ENCODE assay signal across 8 cellular contexts in the genomic region with DNA sequence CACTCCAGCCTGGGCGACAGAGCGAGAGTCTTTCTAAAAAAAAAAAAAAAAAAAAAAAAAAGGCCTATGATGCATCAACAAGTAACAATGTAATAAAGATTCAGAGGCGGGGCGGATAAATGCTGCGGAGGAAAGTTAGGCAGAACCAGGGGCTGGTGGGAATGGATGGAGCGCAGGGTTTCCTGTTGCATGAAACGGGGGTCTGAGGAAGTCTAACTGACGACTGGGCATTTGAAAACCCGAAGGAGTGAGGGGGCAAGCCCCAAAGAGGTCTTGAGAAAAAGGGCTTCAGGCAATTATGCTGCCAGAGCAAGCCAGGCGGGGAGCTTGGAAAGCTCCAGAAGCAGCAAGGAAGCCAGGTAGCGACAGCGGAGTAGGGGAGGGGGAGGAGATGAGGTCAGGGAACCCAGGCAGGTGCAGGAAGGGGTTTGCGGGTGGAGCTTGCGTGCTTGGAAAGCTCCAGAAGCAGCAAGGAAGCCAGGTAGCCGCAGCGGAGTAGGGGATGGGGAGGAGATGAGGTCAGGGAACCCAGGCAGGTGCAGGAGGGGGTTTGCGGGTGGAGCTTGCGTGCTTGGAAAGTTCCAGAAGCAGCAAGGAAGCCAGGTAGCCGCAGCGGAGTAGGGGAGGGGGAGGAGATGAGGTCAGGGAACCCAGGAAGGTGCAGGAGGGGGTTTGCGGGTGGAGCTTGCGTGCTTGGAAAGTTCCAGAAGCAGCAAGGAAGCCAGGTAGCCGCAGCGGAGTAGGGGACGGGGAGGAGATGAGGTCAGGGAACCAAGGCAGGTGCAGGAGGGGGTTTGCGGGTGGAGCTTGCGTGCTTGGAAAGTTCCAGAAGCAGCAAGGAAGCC. TPM values are rescaled to one million over a fixed set of nuclear protein-coding genes. Genes with fewer than 3 reads are reported as not detected.
DNase-seq lines count a peak whose midpoint lies in the region; ATAC-seq and TF ChIP-seq lines count a peak whose summit lies in the region.
"Not testable (repeated sequence)": the region's sequence is repeated elsewhere in the genome, so short reads cannot be mapped to it uniquely, and the experiment has no call there.

No MANE protein-coding gene starts in this region.

- peak overlapping the region; percentile 98 for H3K4me3 Mint-ChIP-seq in activated naive CD8-positive, alpha-beta T cell treated with anti-CD3 and anti-CD28 coated beads for 36 hours
- H3K4me3 Mint-ChIP-seq in naive B cell = peak overlapping the region; percentile 79 to 93 (median 86)

- H3K9me3 Mint-ChIP-seq in activated naive CD8-positive, alpha-beta T cell treated with anti-CD3 and anti-CD28 coated beads for 36 hours; naive B cell: not testable (repeated sequence)

- H3K9me3 ChIP-seq in heart left ventricle; aorta (ENCODE audit: control insufficient read depth, low read length): not testable (repeated sequence)

- H3K4me3 ChIP-seq in heart left ventricle = peak overlapping the region in 2 of 12 donors; percentile 71 to 92
- H3K4me3 ChIP-seq in aorta (ENCODE audit: low read length in 2 of 2) = not testable (repeated sequence)

- peak overlapping the region; percentile 98 for H3K27ac Mint-ChIP-seq in activated naive CD8-positive, alpha-beta T cell treated with anti-CD3 and anti-CD28 coated beads for 36 hours
- peak overlapping the region in 3 of 6 donors; percentile 3 to 90 (median 88) for H3K27ac Mint-ChIP-seq in naive B cell

- DNase-seq in GM20000 (ENCODE audit: low spot score) (peak; percentile 30), heart left ventricle (peak in 3 of 5 donors; percentile 3 to 14 (median 9)), aorta (peak; percentile 48 to 58)
- DNase-seq in activated CD8-positive, alpha-beta memory T cell treated with anti-CD3 and anti-CD28 coated beads for 1 hour (ENCODE audit: extremely low read depth in 1 of 2, low read depth in 1 of 2) = peak; percentile 67 to 71
- DNase-seq in activated naive CD8-positive, alpha-beta T cell treated with anti-CD3 and anti-CD28 coated beads for 36 hours = peak; percentile 47
- DNase-seq in naive B cell = not testable (repeated sequence)
- DNase-seq in stimulated activated CD4-positive, alpha-beta T cell treated with anti-CD3 and anti-CD28 coated beads, Interleukin-2, amount 100 ng/mL, for 24 hours = peak; percentile 45 to 50

- peaks cover 38% of the 10 kb centered on the region for H3K36me3 Mint-ChIP-seq in activated naive CD8-positive, alpha-beta T cell treated with anti-CD3 and anti-CD28 coated beads for 36 hours
- not testable (repeated sequence) for H3K36me3 Mint-ChIP-seq in naive B cell

- ATAC-seq in heart left ventricle; naive B cell (ENCODE audit: low read depth in 2 of 2); aorta (ENCODE audit: low FRiP score): not testable (repeated sequence)

- WGBS in heart left ventricle, 4 donors = 81 to 94% (median 87%) methylated on average over 27 of the region's 27 CpGs
- 85 to 90% methylated on average over 21 to 27 of the region's 27 CpGs for WGBS in aorta, 2 donors

- H3K4me1 ChIP-seq in heart left ventricle = peaks cover 0 to 24% (median 12%) of the 10 kb centered on the region in 12 donors
- H3K4me1 ChIP-seq in aorta (ENCODE audit: control insufficient read depth in 1 of 2, insufficient read depth in 2 of 2, low read length in 2 of 2) = not testable (repeated sequence)

- H3K36me3 ChIP-seq in heart left ventricle; aorta (ENCODE audit: control insufficient read depth in 1 of 2, insufficient read depth in 2 of 2, low read length in 1 of 2): not testable (repeated sequence)

- H3K27ac ChIP-seq in heart left ventricle; aorta (ENCODE audit: low read depth in 1 of 2, low read length in 2 of 2): not testable (repeated sequence)

- intact Hi-C loops in heart left ventricle (cut with DNase I) = not testable (repeated sequence)
- intact Hi-C loops in aorta (cut with DNase I) = loop anchor here in 1 of 2 donors (5.0 kb wide), 1 partner anchor 35 kb away; no protein-coding TSS in a partner anchor

- peaks cover 6 to 51% (median 28%) of the 10 kb centered on the region in 9 donors for H3K27me3 ChIP-seq in heart left ventricle
- not testable (repeated sequence) for H3K27me3 ChIP-seq in aorta (ENCODE audit: control insufficient read depth in 1 of 2, insufficient read depth in 2 of 2, low read length in 1 of 2)

- peaks cover 58% of the 10 kb centered on the region for H3K4me1 Mint-ChIP-seq in activated naive CD8-positive, alpha-beta T cell treated with anti-CD3 and anti-CD28 coated beads for 36 hours
- H3K4me1 Mint-ChIP-seq in naive B cell = peaks cover 21 to 36% (median 32%) of the 10 kb centered on the region in 3 donors

- not testable (repeated sequence) for TF ChIP-seq CTCF in GM20000 (IDR thresholded peaks at IDR 0.05; ENCODE audit: extremely low read depth, missing control alignments); heart left ventricle (IDR thresholded peaks at IDR 0.05)

- peaks cover 17% of the 10 kb centered on the region for H3K27me3 Mint-ChIP-seq in activated naive CD8-positive, alpha-beta T cell treated with anti-CD3 and anti-CD28 coated beads for 36 hours
- H3K27me3 Mint-ChIP-seq in naive B cell = peaks cover 11 to 49% (median 24%) of the 10 kb centered on the region in 3 donors

- 0 out of 2 replicates have a peak, but pooled peaks have one; percentile 10 for TF ChIP-seq POLR2A in Raji (IDR thresholded peaks at IDR 0.05; ENCODE audit: insufficient read depth, low read depth, low read length)
- TF ChIP-seq POLR2A in heart left ventricle (IDR thresholded peaks at IDR 0.05) = not testable (repeated sequence)

RNA-seq across cellular contexts. Expression of gene PGGHG, which starts 1.7 kb away (rescaled TPM):
- total RNA-seq in activated naive CD8-positive, alpha-beta T cell treated with anti-CD3 and anti-CD28 coated beads for 36 hours = 100 to 1,000 TPM; 206 to 209 TPM
- total RNA-seq in heart left ventricle (10 to 100 TPM in 2 of 9 donors, 1 to 10 TPM in 7; 4.5 to 11.1 (median 6.2) TPM), aorta (10 to 100 TPM; 42.1 to 61.6 TPM)
- polyA plus RNA-seq in heart left ventricle (10 to 100 TPM in 1 of 2 donors, 1 to 10 TPM in 1; 9.4 to 15.7 TPM), naive B cell (ENCODE audit: low read depth in 6 of 6) (1 to 10 TPM; 3.4 to 8.3 (median 4.3) TPM), aorta (100 to 1,000 TPM in 1 of 2 donors, 10 to 100 TPM in 1; 23.9 to 197 TPM)

RNA-seq across cellular contexts. Expression of gene NLRP6, which starts 9.0 kb away (rescaled TPM):
- 1 to 10 TPM; 3.7 to 3.8 TPM for total RNA-seq in activated naive CD8-positive, alpha-beta T cell treated with anti-CD3 and anti-CD28 coated beads for 36 hours
- under 1 TPM in 4 of 9 donors, not detected in 5; 0.09 to 0.20 (median 0.16) TPM for total RNA-seq in heart left ventricle
- polyA plus RNA-seq in heart left ventricle = under 1 TPM in 1 of 2 donors, not detected in 1; 0.14 TPM
- polyA plus RNA-seq in naive B cell (ENCODE audit: low read depth in 6 of 6) = 1 to 10 TPM; 1.4 to 3.3 (median 2.2) TPM
- under 1 TPM; 0.66 to 0.88 TPM for total RNA-seq in aorta
- 1 to 10 TPM in 1 of 2 donors, not detected in 1; 6.1 TPM for polyA plus RNA-seq in aorta

RNA-seq across cellular contexts. Expression of gene IFITM5, which starts 12.1 kb away (rescaled TPM):
- not detected for total RNA-seq in activated naive CD8-positive, alpha-beta T cell treated with anti-CD3 and anti-CD28 coated beads for 36 hours
- not detected for total RNA-seq in heart left ventricle
- polyA plus RNA-seq in heart left ventricle = not detected
- polyA plus RNA-seq in naive B cell (ENCODE audit: low read depth in 6 of 6) = not detected
- total RNA-seq in aorta = not detected
- not detected for polyA plus RNA-seq in aorta

RNA-seq across cellular contexts. Expression of gene IFITM2, which starts 20.4 kb away (rescaled TPM):
- 100 to 1,000 TPM; 474 to 496 TPM for total RNA-seq in activated naive CD8-positive, alpha-beta T cell treated with anti-CD3 and anti-CD28 coated beads for 36 hours
- 100 to 1,000 TPM; 116 to 412 (median 149) TPM for total RNA-seq in heart left ventricle
- 100 to 1,000 TPM; 270 to 501 TPM for polyA plus RNA-seq in heart left ventricle
- polyA plus RNA-seq in naive B cell (ENCODE audit: low read depth in 6 of 6) = 1,000 to 10,000 TPM in 4 of 6 donors, 100 to 1,000 TPM in 2; 915 to 1,467 (median 1,288) TPM
- 100 to 1,000 TPM; 695 to 841 TPM for total RNA-seq in aorta
- 1,000 to 10,000 TPM in 1 of 2 donors, 100 to 1,000 TPM in 1; 424 to 1,109 TPM for polyA plus RNA-seq in aorta

RNA-seq across cellular contexts. Expression of gene IFITM1, which starts 26.6 kb away (rescaled TPM):
- total RNA-seq in activated naive CD8-positive, alpha-beta T cell treated with anti-CD3 and anti-CD28 coated beads for 36 hours = 100 to 1,000 TPM; 345 to 356 TPM
- total RNA-seq in heart left ventricle = 100 to 1,000 TPM in 6 of 9 donors, 10 to 100 TPM in 3; 61.3 to 277 (median 127) TPM
- polyA plus RNA-seq in heart left ventricle = 100 to 1,000 TPM; 158 to 278 TPM
- 100 to 1,000 TPM; 152 to 299 (median 164) TPM for polyA plus RNA-seq in naive B cell (ENCODE audit: low read depth in 6 of 6)
- 100 to 1,000 TPM; 278 to 311 TPM for total RNA-seq in aorta
- 10 to 100 TPM; 46.7 to 88.3 TPM for polyA plus RNA-seq in aorta
